ENCODE assay signal across 8 cellular contexts in the genomic region with DNA sequence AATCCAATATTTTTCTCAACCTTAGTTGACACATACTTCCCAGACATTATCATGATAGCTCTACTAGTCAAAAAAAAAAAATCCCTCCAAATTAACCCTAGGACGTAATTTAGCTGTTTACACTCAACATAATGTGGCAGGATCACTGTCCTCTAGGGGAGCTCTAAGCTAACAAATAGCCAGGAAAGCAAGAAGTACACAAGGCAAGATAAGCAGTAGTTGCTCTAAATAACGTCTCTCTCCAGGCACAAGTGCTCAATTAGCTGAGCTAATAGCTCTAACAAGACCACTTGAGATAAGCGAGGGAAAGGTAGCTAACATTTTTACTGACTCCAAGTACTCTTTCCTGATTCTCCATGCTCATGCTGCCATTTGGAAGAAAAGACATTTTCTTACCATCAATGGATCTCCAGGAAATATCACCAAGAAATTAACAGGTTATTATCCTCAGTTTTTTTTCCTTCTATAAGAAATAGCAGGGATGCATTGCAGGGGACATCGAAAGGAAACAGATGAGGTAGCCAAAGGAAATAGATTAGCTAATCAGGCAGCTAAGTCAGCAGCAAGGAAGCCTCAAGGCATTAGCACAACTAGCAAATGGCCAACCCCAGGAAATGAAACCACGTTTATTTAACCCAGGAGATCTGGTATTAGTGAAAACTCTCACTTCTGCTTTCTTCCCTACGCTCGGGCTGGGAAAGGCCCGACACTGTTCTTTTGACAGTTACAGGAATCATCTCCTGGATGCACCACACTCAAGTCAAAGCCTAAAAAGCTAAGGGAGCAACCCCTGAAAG.
A peak's percentile ranks its signal among the peaks of the same experiment; 100 is the strongest.
DNase-seq lines count a peak whose midpoint lies in the region; ATAC-seq, FAIRE-seq and TF ChIP-seq lines count a peak whose summit lies in the region.

No MANE protein-coding gene starts in this region.

- H3K4me1 Mint-ChIP-seq in naive thymus-derived CD8-positive, alpha-beta T cell, result peaks cover 0 to 5% (median 0%) of the 10 kb centered on the region in 4 donors

- no peak overlapping the region for H3K4me3 Mint-ChIP-seq in naive thymus-derived CD8-positive, alpha-beta T cell

- CTCF ChIA-PET in RWPE1 (lab: Yijun Ruan, JAX), result interaction anchor here (0.6 to 0.7 kb wide), 5 partner anchors 9 to 1459 kb away, joined by 3 to 5 read pairs (median 3); no protein-coding TSS in a partner anchor

- ATAC-seq in HG02885 (IDR thresholded peaks at IDR 0.05; ENCODE audit: poor library complexity, unreplicated experiment), result peak; percentile 69
- peak; percentile 40 to 70 (median 58) for ATAC-seq in right lobe of liver
- ATAC-seq in naive thymus-derived CD8-positive, alpha-beta T cell, result no peak

- no peaks in the 10 kb centered on the region for H3K36me3 ChIP-seq in GM06990 (ENCODE audit: control insufficient read depth, insufficient read depth, low read length)
- H3K36me3 ChIP-seq in right lobe of liver, result no peaks in the 10 kb centered on the region

- TF ChIP-seq CTCF in GM06990 (IDR thresholded peaks at IDR 0.05; ENCODE audit: insufficient read depth, low read length, poor library complexity, severe bottlenecking) (peak; percentile 27), RWPE1 (conservative IDR thresholded peaks at IDR 0.05; ENCODE audit: low read depth) (no peak; the same call in 1 of the 2 replicates), right lobe of liver (IDR thresholded peaks at IDR 0.05) (peak; percentile 10 to 20 (median 14))

- peaks cover 0 to 5% (median 0%) of the 10 kb centered on the region in 9 donors for H3K9me3 Mint-ChIP-seq in naive thymus-derived CD8-positive, alpha-beta T cell

- TF ChIP-seq POLR2A in right lobe of liver (IDR thresholded peaks at IDR 0.05), result no peak
- TF ChIP-seq POLR2A in GM12892 (IDR thresholded peaks at IDR 0.05; ENCODE audit: low read depth, low read length), result no peak

- no peak for FAIRE-seq in GM12892 (lab: Jason Lieb, UNC)

- H3K27me3 Mint-ChIP-seq in naive thymus-derived CD8-positive, alpha-beta T cell, result no peaks in the 10 kb centered on the region

- H3K4me1 ChIP-seq in right lobe of liver, result no peaks in the 10 kb centered on the region

- H3K27ac Mint-ChIP-seq in naive thymus-derived CD8-positive, alpha-beta T cell, result no peak overlapping the region

- no peaks in the 10 kb centered on the region for H3K36me3 Mint-ChIP-seq in naive thymus-derived CD8-positive, alpha-beta T cell

- intact Hi-C loops in right lobe of liver (cut with DNase I), result no loop called here

- no peak overlapping the region for H3K4me3 ChIP-seq in GM06990 (replicated peaks; ENCODE audit: low read depth, low read length)
- H3K4me3 ChIP-seq in right lobe of liver, result no peak overlapping the region

- H3K9me3 ChIP-seq in right lobe of liver, result no peaks in the 10 kb centered on the region

- POLR2A ChIA-PET in RWPE1 (lab: Yijun Ruan, JAX; ENCODE audit: low non-redundant PET), result no interaction called here
- POLR2A ChIA-PET in naive thymus-derived CD8-positive, alpha-beta T cell (lab: Charles Lee), result no interaction called here

- 21% methylated on average over 8 of the region's 8 CpGs for WGBS in right lobe of liver (ENCODE audit: insufficient coverage, low coverage, low lambda C conversion rate, missing lambda C conversion rate)

- H3K27me3 ChIP-seq in GM06990 (replicated peaks; ENCODE audit: control insufficient read depth, insufficient read depth, low read length) (no peaks in the 10 kb centered on the region), right lobe of liver (no peaks in the 10 kb centered on the region)

- H3K27ac ChIP-seq in RWPE1 (no peak overlapping the region), right lobe of liver (no peak overlapping the region)

- DNase-seq in GM06990 (ENCODE audit: extremely low read depth, insufficient read length) (no peak), RWPE1 (ENCODE audit: low spot score) (peak; percentile 1), right lobe of liver (no peak), T-helper 2 cell (no peak), GM12892 (ENCODE audit: insufficient read length) (no peak), retina (no peak)
- no peak for DNase-seq in naive thymus-derived CD8-positive, alpha-beta T cell

Comparison
In these comparisons a context has a peak if more than half of its experiments do, and no peak if none do; other contexts are left out.
1. ATAC-seq: peak in HG02885 (single experiment) and right lobe of liver (4 of 4); none in naive thymus-derived CD8-positive, alpha-beta T cell (0 of 2).